ENCODE assay signal across 8 cellular contexts in the genomic region with DNA sequence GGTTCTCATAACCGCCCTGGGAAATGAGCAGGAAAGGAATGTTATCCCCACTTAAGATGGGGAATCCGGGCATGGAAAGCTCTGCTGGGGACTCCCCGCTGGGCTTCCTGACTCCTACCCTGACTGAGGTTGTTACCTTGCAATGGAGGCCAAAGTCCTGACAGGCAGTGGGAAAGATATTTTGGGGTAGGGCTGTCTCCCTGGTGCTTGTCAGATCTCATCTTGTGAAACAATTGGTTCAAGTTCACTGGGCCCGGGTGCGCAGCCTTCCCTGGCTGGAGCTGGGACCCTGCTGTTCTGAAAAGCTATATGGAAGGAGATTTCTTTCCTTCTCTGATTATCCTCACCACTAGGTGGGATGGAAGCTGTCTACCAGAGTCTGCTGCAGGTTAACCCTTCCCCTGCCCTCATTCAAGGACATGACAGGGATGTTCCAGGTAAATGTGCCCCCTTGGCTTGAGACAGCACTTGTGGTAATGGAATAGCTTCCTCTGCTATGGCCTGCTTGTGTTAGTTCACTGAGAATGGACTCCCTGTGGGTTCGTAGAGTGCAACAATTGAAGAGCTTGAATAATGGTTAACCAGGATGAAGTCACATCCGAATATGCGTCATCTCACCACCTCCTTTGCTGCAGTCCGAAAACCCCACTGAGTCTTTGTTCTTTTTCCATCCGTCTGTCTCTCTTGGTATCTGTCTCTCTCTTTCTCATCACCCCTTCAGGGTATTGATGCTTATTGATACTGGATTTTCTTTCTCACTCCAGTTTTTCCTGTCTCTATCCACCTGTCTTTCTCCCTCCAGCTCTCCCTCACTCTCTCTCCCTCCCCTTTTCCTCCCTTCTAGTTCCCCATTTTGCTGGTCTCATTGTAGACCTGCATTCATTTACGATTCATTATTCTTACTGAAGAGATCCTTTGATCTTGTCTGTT.
DNase-seq lines count a peak whose midpoint lies in the region; ATAC-seq and TF ChIP-seq lines count a peak whose summit lies in the region.

No MANE protein-coding gene starts in this region.

- H3K9me3 ChIP-seq in heart right ventricle, result peaks cover 0 to 9% (median 0%) of the 10 kb centered on the region in 11 donors
- H3K9me3 ChIP-seq in esophagus squamous epithelium, result no peaks in the 10 kb centered on the region

- ATAC-seq in heart right ventricle (peak in 1 of 8 donors; percentile 12), Right ventricle myocardium superior (ENCODE audit: poor library complexity) (no peak), HG02870 (IDR thresholded peaks at IDR 0.05; ENCODE audit: unreplicated experiment) (peak; percentile 79)

- no peaks in the 10 kb centered on the region for H3K36me3 ChIP-seq in heart right ventricle
- no peaks in the 10 kb centered on the region for H3K36me3 ChIP-seq in kidney epithelial cell (ENCODE audit: control insufficient read depth, insufficient read depth, low read length)
- no peaks in the 10 kb centered on the region for H3K36me3 ChIP-seq in esophagus squamous epithelium

- peaks cover 3 to 42% (median 26%) of the 10 kb centered on the region in 9 donors for H3K4me1 ChIP-seq in heart right ventricle
- H3K4me1 ChIP-seq in esophagus squamous epithelium, result peaks cover 5 to 25% (median 17%) of the 10 kb centered on the region in 3 donors

- H3K4me3 ChIP-seq in heart right ventricle (no peak overlapping the region), kidney epithelial cell (ENCODE audit: low read depth, low read length) (no peak overlapping the region), esophagus squamous epithelium (no peak overlapping the region)

- no peak for DNase-seq in heart right ventricle
- DNase-seq in Right ventricle myocardium superior, result no peak
- DNase-seq in RKO (ENCODE audit: low spot score), result peak; percentile 21
- DNase-seq in kidney epithelial cell (ENCODE audit: low read depth), result peak; percentile 84
- no peak for DNase-seq in NCI-H510A treated with DMSO at 0.1 percent for 48 hours (lab: John Stamatoyannopoulos, UW)
- no peak for DNase-seq in esophagus squamous epithelium (lab: John Stamatoyannopoulos, UW)
- DNase-seq in germinal center (ENCODE audit: low spot score), result no peak

- peak overlapping the region in 6 of 10 donors; percentile 16 to 61 (median 42) for H3K27ac ChIP-seq in heart right ventricle
- H3K27ac ChIP-seq in esophagus squamous epithelium, result peak overlapping the region in 1 of 4 donors; percentile 22

- intact Hi-C loops in heart right ventricle (cut with DNase I), result loop anchor here in 5 of 10 donors (1.0 to 10.0 kb wide), 6 partner anchors 47 to 225 kb away; no protein-coding TSS in a partner anchor
- intact Hi-C loops in Right ventricle myocardium superior (cut with DNase I), result loop anchor here (5.0 kb wide), 1 partner anchor 123 kb away; no protein-coding TSS in a partner anchor
- intact Hi-C loops in esophagus squamous epithelium (cut with DNase I), result no loop called here

- TF ChIP-seq POLR2A in esophagus squamous epithelium (IDR thresholded peaks at IDR 0.05), result no peak

- no peaks in the 10 kb centered on the region for H3K27me3 ChIP-seq in heart right ventricle
- H3K27me3 ChIP-seq in kidney epithelial cell (ENCODE audit: control insufficient read depth, insufficient read depth, low read length), result no peaks in the 10 kb centered on the region
- no peaks in the 10 kb centered on the region for H3K27me3 ChIP-seq in esophagus squamous epithelium

- TF ChIP-seq CTCF in heart right ventricle (IDR thresholded peaks at IDR 0.05) (no peak), kidney epithelial cell (IDR thresholded peaks at IDR 0.05; ENCODE audit: insufficient read depth, low read length, poor library complexity, severe bottlenecking) (no peak), esophagus squamous epithelium (IDR thresholded peaks at IDR 0.05) (no peak)

- WGBS in heart right ventricle, 2 donors, result 76 to 80% methylated on average over 11 of the region's 11 CpGs
- whole genome bisulfite sequencing in esophagus squamous epithelium, 2 donors, result 70 to 78% methylated on average over 6 to 9 of the region's 11 CpGs

Comparison
In these comparisons a context has a peak if more than half of its experiments do, and no peak if none do; other contexts are left out.
1. DNase-seq: peak in RKO (single experiment) and kidney epithelial cell (single experiment); none in heart right ventricle (0 of 2), Right ventricle myocardium superior (single experiment), NCI-H510A treated with DMSO at 0.1 percent for 48 hours (single experiment), esophagus squamous epithelium (single experiment) and germinal center (single experiment).